ENCODE assay signal across 19 cellular contexts in genomic region chr14:56100556-56100955, GRCh38.
"Had no signal": no experiment of that assay in that cellular context is flagged by ENCODE, and none has a peak within 500 bp of the region (broad histone marks: within the 10 kb centered on the region; RNA-seq: fewer than 3 reads in every experiment).

No MANE protein-coding gene starts in this region.

- H2AFZ ChIP-seq: neural progenitor cell, parathyroid adenoma had no signal

- H3K4me3 ChIP-seq: heart left ventricle, neural progenitor cell, skin epidermis, stomach, vagina had no signal

- H3K27me3 ChIP-seq: neural progenitor cell, stomach, vagina had no signal

- H3K9ac ChIP-seq: neural progenitor cell, parathyroid adenoma had no signal

- H3K4me2 ChIP-seq: neural progenitor cell had no signal

- H3K79me2 ChIP-seq: parathyroid adenoma had no signal

- H3K27ac Mint-ChIP-seq: activated CD8-positive, alpha-beta T cell treated with anti-CD3 and anti-CD28 coated beads for 36 hours; activated T-cell treated with anti-CD3 and anti-CD28 coated beads, Interleukin-2, amount 50 U/mL, for 72 hours; brain; neural progenitor cell had no signal

- H3K36me3 Mint-ChIP-seq: brain, neural progenitor cell had no signal

- FAIRE-seq: frontal cortex had no signal

- H3K27ac ChIP-seq: heart left ventricle, neural progenitor cell, parathyroid adenoma, skin epidermis, stomach, vagina, WERI-Rb-1 had no signal

- H3K9me3 Mint-ChIP-seq: activated CD8-positive, alpha-beta T cell treated with anti-CD3 and anti-CD28 coated beads for 36 hours; activated T-cell treated with anti-CD3 and anti-CD28 coated beads, Interleukin-2, amount 50 U/mL, for 72 hours; neural progenitor cell had no signal

- H3K9me3 ChIP-seq: heart left ventricle, stomach, vagina had no signal

- H3K4me1 ChIP-seq: neural progenitor cell, parathyroid adenoma, vagina had no signal

- H3K4me3 Mint-ChIP-seq: activated CD8-positive, alpha-beta T cell treated with anti-CD3 and anti-CD28 coated beads for 36 hours; activated T-cell treated with anti-CD3 and anti-CD28 coated beads, Interleukin-2, amount 50 U/mL, for 72 hours; brain; neural progenitor cell had no signal

- ATAC-seq: activated CD8-positive, alpha-beta T cell treated with anti-CD3 and anti-CD28 coated beads for 36 hours; activated T-cell treated with anti-CD3 and anti-CD28 coated beads, Interleukin-2, amount 50 U/mL, for 72 hours; esophagus mucosa; heart left ventricle; left ventricle myocardium superior had no signal

- DNase-seq: activated CD4-positive, alpha-beta T cell treated with anti-CD3 and anti-CD28 coated beads for 4 hours; activated CD8-positive, alpha-beta memory T cell treated with anti-CD3 and anti-CD28 coated beads, Interleukin-2, amount 50 U/mL, for 4 hours; activated CD8-positive, alpha-beta T cell treated with anti-CD3 and anti-CD28 coated beads for 36 hours; activated gamma-delta T cell treated with Interleukin-2 at 50 U/mL for 16 hours; activated T-cell treated with anti-CD3 and anti-CD28 coated beads, Interleukin-2, amount 50 U/mL, for 72 hours; cerebellar nuclear complex; heart left ventricle; islet precursor cell; left ventricle myocardium superior; stomach; T-helper 1 cell; WERI-Rb-1 had no signal

- H3K36me3 ChIP-seq: heart left ventricle, neural progenitor cell, stomach, vagina, WERI-Rb-1 had no signal
